Comparison of ENCODE assay signal across 9 cellular contexts in genomic region chr6:53394704-53395103, GRCh38. TPM values are rescaled to one million over a fixed set of nuclear protein-coding genes. Genes with fewer than 3 reads are reported as not detected.
"Had no signal": no experiment of that assay in that cellular context is flagged by ENCODE, and none has a peak within 500 bp of the region (broad histone marks: within the 10 kb centered on the region; RNA-seq: fewer than 3 reads in every experiment).

No MANE protein-coding gene starts in this region.

- H3K4me3 ChIP-seq: GM23248, HAP-1, K562 had no signal

- DNase-seq: GM23248, GOT3, HFFc6, IMR-90, KG1 had no signal

- H3K9me3 Mint-ChIP-seq: HFFc6 had no signal

- H3K27ac ChIP-seq: GM23248 had no signal

- ATAC-seq: HCT116, K562 had no signal

- H3K4me3 Mint-ChIP-seq: HFFc6 had no signal

- H3K36me3 ChIP-seq: HAP-1 had no signal

- H3K9me3 ChIP-seq: HAP-1 had no signal

- H3K27ac Mint-ChIP-seq: HFFc6 had no signal

- H3K4me1 ChIP-seq: HAP-1 had no signal

RNA-seq across cellular contexts. Expression of gene ELOVL5, which starts 46.0 kb away (rescaled TPM):
- total RNA-seq: HT-29 had no signal
